11 cellular contexts compared by ENCODE assay signal in the genomic region with DNA sequence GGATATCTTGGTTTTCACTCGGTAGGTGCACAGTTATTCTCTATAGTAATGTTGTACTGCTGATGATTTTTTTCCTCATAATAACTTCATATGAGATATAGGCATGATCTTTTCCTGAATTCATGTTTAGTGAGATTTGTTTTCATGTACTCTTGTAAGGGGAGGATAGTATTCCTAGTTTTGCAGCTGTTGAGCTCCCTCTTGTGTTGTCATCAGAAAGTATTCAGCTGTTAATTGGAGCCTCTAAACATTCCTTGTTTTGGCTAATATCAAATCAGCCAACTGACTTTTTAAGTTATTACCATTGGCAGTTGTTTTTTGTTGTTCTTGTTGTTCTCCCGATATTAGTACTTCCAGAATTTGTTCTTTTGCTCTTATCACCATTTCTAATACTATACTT. TPM values are rescaled to one million over a fixed set of nuclear protein-coding genes. Genes with fewer than 3 reads are reported as not detected.
A peak's percentile ranks its signal among the peaks of the same experiment; 100 is the strongest.
DNase-seq lines count a peak whose midpoint lies in the region; ATAC-seq, FAIRE-seq and TF ChIP-seq lines count a peak whose summit lies in the region.
"Had no signal": no experiment of that assay in that cellular context is flagged by ENCODE, and none has a peak within 500 bp of the region (broad histone marks: within the 10 kb centered on the region; RNA-seq: fewer than 3 reads in every experiment).

No MANE protein-coding gene starts in this region.

- no peaks in the 10 kb centered on the region for H4K20me1 ChIP-seq in OCI-LY7 (ENCODE audit: insufficient read depth, low read length)
- no peaks in the 10 kb centered on the region for H4K20me1 ChIP-seq in hepatocyte (ENCODE audit: insufficient read depth, poor library complexity, severe bottlenecking)

- TF ChIP-seq RAD21 in A549 (conservative IDR thresholded peaks at IDR 0.05 in 1 of 2, IDR thresholded peaks at IDR 0.05 in 1 of 2): 0 out of 5 replicates have a peak, but pooled peaks of 1 of the 2 experiments have one; percentile 25

- H3K79me2 ChIP-seq in OCI-LY7 (ENCODE audit: insufficient read depth, low read depth, low read length) (no peaks in the 10 kb centered on the region), hepatocyte (no peaks in the 10 kb centered on the region)

- no peak overlapping the region for H3K4me2 ChIP-seq in A549
- H3K4me2 ChIP-seq in OCI-LY7 (ENCODE audit: low read length): no peak overlapping the region
- H3K4me2 ChIP-seq in hepatocyte: no peak overlapping the region

- H3K9me3 ChIP-seq in A549: no peaks in the 10 kb centered on the region
- H3K9me3 ChIP-seq in OCI-LY7 (ENCODE audit: low read length): no peaks in the 10 kb centered on the region
- no peaks in the 10 kb centered on the region for H3K9me3 ChIP-seq in hepatocyte (ENCODE audit: low read depth)
- no peaks in the 10 kb centered on the region for H3K9me3 ChIP-seq in aorta (ENCODE audit: control insufficient read depth, low read length)

- POLR2A ChIA-PET in A549 (lab: Yijun Ruan, JAX) (no interaction called here), OCI-LY7 (lab: Charles Lee) (no interaction called here)
- POLR2A ChIA-PET in activated CD8-positive, alpha-beta T cell treated with anti-CD3 and anti-CD28 coated beads for 36 hours (lab: Charles Lee): no interaction called here

- intact Hi-C loops in OCI-LY7 (cut with micrococcal nuclease; ENCODE audit: unreplicated experiment) (loop anchor here (10.0 kb wide), 1 partner anchor 292 kb away; no protein-coding TSS in a partner anchor), aorta (cut with DNase I) (no loop called here)
- intact Hi-C loops in activated CD8-positive, alpha-beta T cell treated with anti-CD3 and anti-CD28 coated beads for 36 hours (cut with micrococcal nuclease): no loop called here

- H3K4me3 ChIP-seq in A549: no peak overlapping the region
- no peak overlapping the region for H3K4me3 ChIP-seq in OCI-LY7 (ENCODE audit: low read depth, low read length, poor library complexity, severe bottlenecking)
- no peak overlapping the region for H3K4me3 ChIP-seq in hepatocyte
- H3K4me3 ChIP-seq in aorta (ENCODE audit: low read length in 2 of 2): no peak overlapping the region

- H3K27me3 ChIP-seq in hepatocyte (no peaks in the 10 kb centered on the region), aorta (ENCODE audit: control insufficient read depth in 1 of 2, insufficient read depth in 2 of 2, low read length in 1 of 2) (no peaks in the 10 kb centered on the region)
- H3K27me3 ChIP-seq: brain microvascular endothelial cell had no signal

- TF ChIP-seq POLR2A in A549 (IDR thresholded peaks at IDR 0.05; ENCODE audit: low read length): no peak

- no peaks in the 10 kb centered on the region for H3K4me1 Mint-ChIP-seq in T-helper 2 cell treated with Interferon-gamma antibody and Interleukin-4, amounts not matched to agents 5 μg/mL and 100 μg/mL, for 36 hours (ENCODE audit: low read depth)
- H3K4me1 Mint-ChIP-seq in activated CD8-positive, alpha-beta T cell treated with anti-CD3 and anti-CD28 coated beads for 36 hours (ENCODE audit: low read depth): no peaks in the 10 kb centered on the region

- no peak for ATAC-seq in A549
- ATAC-seq in aorta (ENCODE audit: low FRiP score): no peak
- no peak for ATAC-seq in GM18868 (IDR thresholded peaks at IDR 0.05; ENCODE audit: unreplicated experiment)
- ATAC-seq in activated CD8-positive, alpha-beta T cell treated with anti-CD3 and anti-CD28 coated beads for 36 hours: no peak

- 0 out of 3 replicates have a peak, but pooled peaks have one; percentile 6 for TF ChIP-seq CTCF in A549 (IDR thresholded peaks at IDR 0.05)
- TF ChIP-seq CTCF in GM20000 (IDR thresholded peaks at IDR 0.05; ENCODE audit: extremely low read depth, missing control alignments): no peak
- TF ChIP-seq CTCF in OCI-LY7 (conservative IDR thresholded peaks at IDR 0.05; ENCODE audit: low read length): peak; percentile 67
- peak; percentile 42 for TF ChIP-seq CTCF in hepatocyte (IDR thresholded peaks at IDR 0.05; ENCODE audit: poor library complexity)
- no peak for TF ChIP-seq CTCF in activated CD8-positive, alpha-beta T cell treated with anti-CD3 and anti-CD28 coated beads for 36 hours (IDR thresholded peaks at IDR 0.05)

- no peaks in the 10 kb centered on the region for H3K36me3 Mint-ChIP-seq in T-helper 2 cell treated with Interferon-gamma antibody and Interleukin-4, amounts not matched to agents 5 μg/mL and 100 μg/mL, for 36 hours (ENCODE audit: low read depth)
- no peaks in the 10 kb centered on the region for H3K36me3 Mint-ChIP-seq in activated CD8-positive, alpha-beta T cell treated with anti-CD3 and anti-CD28 coated beads for 36 hours (ENCODE audit: low read depth)

- 0 out of 2 replicates have a peak, but pooled peaks cover 3% of the 10 kb centered on the region for H3K9me2 ChIP-seq in OCI-LY7 (ENCODE audit: insufficient read depth, low read length)
- H3K9me2 ChIP-seq in hepatocyte (replicated peaks; ENCODE audit: insufficient read depth): no peaks in the 10 kb centered on the region

- H3K4me3 Mint-ChIP-seq in T-helper 2 cell treated with Interferon-gamma antibody and Interleukin-4, amounts not matched to agents 5 μg/mL and 100 μg/mL, for 36 hours: no peak overlapping the region
- H3K4me3 Mint-ChIP-seq in activated CD8-positive, alpha-beta T cell treated with anti-CD3 and anti-CD28 coated beads for 36 hours: no peak overlapping the region
- H3K4me3 Mint-ChIP-seq: CD4-positive, alpha-beta T cell had no signal

- BruUV-seq in OCI-LY7 (replicated peaks; lab: Mats Ljungman, UMichigan): no TSS peak

- H3K9me3 Mint-ChIP-seq in T-helper 2 cell treated with Interferon-gamma antibody and Interleukin-4, amounts not matched to agents 5 μg/mL and 100 μg/mL, for 36 hours: no peaks in the 10 kb centered on the region
- H3K9me3 Mint-ChIP-seq in activated CD8-positive, alpha-beta T cell treated with anti-CD3 and anti-CD28 coated beads for 36 hours: no peaks in the 10 kb centered on the region
- H3K9me3 Mint-ChIP-seq: CD4-positive, alpha-beta T cell had no signal

- CTCF ChIA-PET in A549 (lab: Yijun Ruan, JAX): interaction anchor here (1.0 kb wide), 1 partner anchor 8 kb away, joined by 3 read pairs; no protein-coding TSS in a partner anchor
- CTCF ChIA-PET in OCI-LY7 (lab: Charles Lee; ENCODE audit: unreplicated experiment): interaction anchor here (0.7 kb wide), 1 partner anchor 292 kb away, joined by 3 read pairs; no protein-coding TSS in a partner anchor
- CTCF ChIA-PET in activated CD8-positive, alpha-beta T cell treated with anti-CD3 and anti-CD28 coated beads for 36 hours (lab: Charles Lee): interaction anchor here (0.9 kb wide), 1 partner anchor 292 kb away, joined by 4 read pairs; no protein-coding TSS in a partner anchor

- WGBS in A549 (ENCODE audit: missing lambda C conversion rate): 1% methylated on average over 2 of the region's 2 CpGs
- 41% methylated on average over 2 of the region's 2 CpGs for WGBS in hepatocyte (ENCODE audit: low lambda C conversion rate, missing lambda C conversion rate)
- WGBS in aorta, 2 donors: 14 to 23% methylated on average over 2 of the region's 2 CpGs

- H3K4me1 ChIP-seq in A549 (no peaks in the 10 kb centered on the region), OCI-LY7 (ENCODE audit: insufficient read depth, low read length, poor library complexity, severe bottlenecking) (no peaks in the 10 kb centered on the region), hepatocyte (ENCODE audit: insufficient read depth) (no peaks in the 10 kb centered on the region), aorta (ENCODE audit: control insufficient read depth in 1 of 2, insufficient read depth in 2 of 2, low read length in 2 of 2) (no peaks in the 10 kb centered on the region)

- peaks cover 7% of the 10 kb centered on the region for H3K27me3 Mint-ChIP-seq in T-helper 2 cell treated with Interferon-gamma antibody and Interleukin-4, amounts not matched to agents 5 μg/mL and 100 μg/mL, for 36 hours (ENCODE audit: low read depth)
- peaks cover 6% of the 10 kb centered on the region for H3K27me3 Mint-ChIP-seq in activated CD8-positive, alpha-beta T cell treated with anti-CD3 and anti-CD28 coated beads for 36 hours

- no peak overlapping the region for H3K27ac Mint-ChIP-seq in T-helper 2 cell treated with Interferon-gamma antibody and Interleukin-4, amounts not matched to agents 5 μg/mL and 100 μg/mL, for 36 hours
- no peak overlapping the region for H3K27ac Mint-ChIP-seq in activated CD8-positive, alpha-beta T cell treated with anti-CD3 and anti-CD28 coated beads for 36 hours
- H3K27ac Mint-ChIP-seq: CD4-positive, alpha-beta T cell had no signal

- H2AFZ ChIP-seq in OCI-LY7 (ENCODE audit: low read length): no peak overlapping the region
- H2AFZ ChIP-seq in hepatocyte: no peak overlapping the region

- no peak for FAIRE-seq in A549 (lab: Jason Lieb, UNC)

- peak in 1 of 2 experiments; percentile 7 for DNase-seq in A549 (ENCODE audit: low read depth in 1 of 2, low spot score in 1 of 2)
- DNase-seq in GM20000 (ENCODE audit: low spot score): peak; percentile 10
- peak; percentile 24 for DNase-seq in OCI-LY7 (ENCODE audit: low spot score)
- peak; percentile 19 for DNase-seq in hepatocyte (ENCODE audit: low spot score)
- no peak for DNase-seq in T-helper 2 cell treated with Interferon-gamma antibody and Interleukin-4, amounts not matched to agents 5 μg/mL and 100 μg/mL, for 36 hours (ENCODE audit: low spot score)
- no peak for DNase-seq in aorta
- DNase-seq in activated CD8-positive, alpha-beta T cell treated with anti-CD3 and anti-CD28 coated beads for 36 hours: no peak
- DNase-seq: brain microvascular endothelial cell; CD4-positive, alpha-beta T cell; NCI-H1436 treated with DMSO at 0.1 percent for 48 hours had no signal

- TF ChIP-seq EP300 in A549 (IDR thresholded peaks at IDR 0.05): no peak

- no peak overlapping the region for H3K27ac ChIP-seq in A549
- H3K27ac ChIP-seq in OCI-LY7 (ENCODE audit: low read depth, low read length, poor library complexity, severe bottlenecking): no peak overlapping the region
- no peak overlapping the region for H3K27ac ChIP-seq in hepatocyte
- no peak overlapping the region for H3K27ac ChIP-seq in aorta (ENCODE audit: low read depth in 1 of 2, low read length in 2 of 2)
- H3K27ac ChIP-seq: brain microvascular endothelial cell had no signal

- H3K36me3 ChIP-seq in OCI-LY7 (ENCODE audit: insufficient read depth, low read length) (no peaks in the 10 kb centered on the region), hepatocyte (replicated peaks; ENCODE audit: insufficient read depth, low read depth) (no peaks in the 10 kb centered on the region), aorta (ENCODE audit: control insufficient read depth in 1 of 2, insufficient read depth in 2 of 2, low read length in 1 of 2) (no peaks in the 10 kb centered on the region)
- H3K36me3 ChIP-seq: brain microvascular endothelial cell had no signal

RNA-seq across cellular contexts. Expression of gene OR10R2, which starts 24.4 kb away (rescaled TPM):
- polyA plus RNA-seq in A549 (2011; rRNA removed): not detected in 2 replicates
- not detected in 2 replicates for polyA plus RNA-seq in A549 (2012; cell fraction: cytosol; rRNA removed)
- polyA plus RNA-seq in A549 (2012; cell fraction: nucleus; rRNA removed): not detected in 2 replicates
- polyA plus RNA-seq in A549 (2017; fragmentation: RNase III; extraction: RNeasy Plus Mini Kit Qiagen cat#74134 plus additional on column Dnase treatment): not detected in 3 replicates
- polyA minus RNA-seq in A549 (2011; rRNA and poly(A)+ RNA removed): not detected in 2 replicates
- not detected in 2 replicates for total RNA-seq in OCI-LY7 (2014; rRNA removed; shearing (Covaris generic))
- not detected in 2 replicates for total RNA-seq in OCI-LY7 (2022)
- total RNA-seq in hepatocyte: not detected in 2 replicates
- polyA plus RNA-seq in hepatocyte: not detected in 2 replicates
- not detected for total RNA-seq in aorta
- not detected for polyA plus RNA-seq in aorta
- total RNA-seq in activated CD8-positive, alpha-beta T cell treated with anti-CD3 and anti-CD28 coated beads for 36 hours: not detected
- total RNA-seq: CD4-positive, alpha-beta T cell had no signal

RNA-seq across cellular contexts. Expression of gene OR10K1, which starts 34.7 kb away (rescaled TPM):
- polyA plus RNA-seq in A549 (2011; rRNA removed) (not detected in 2 replicates), A549 (2017; fragmentation: RNase III; extraction: RNeasy Plus Mini Kit Qiagen cat#74134 plus additional on column Dnase treatment) (not detected in 3 replicates), hepatocyte (not detected in 2 replicates), aorta (not detected)
- polyA plus RNA-seq in A549 (2012; cell fraction: cytosol; rRNA removed): not detected in 2 replicates
- not detected in 2 replicates for polyA plus RNA-seq in A549 (2012; cell fraction: nucleus; rRNA removed)
- not detected in 2 replicates for polyA minus RNA-seq in A549 (2011; rRNA and poly(A)+ RNA removed)
- not detected in 2 replicates for total RNA-seq in OCI-LY7 (2014; rRNA removed; shearing (Covaris generic))
- total RNA-seq in OCI-LY7 (2022) (not detected in 2 replicates), hepatocyte (not detected in 2 replicates), aorta (under 1 TPM in 1 of 2 donors, not detected in 1; 0.09 TPM)
- total RNA-seq in activated CD8-positive, alpha-beta T cell treated with anti-CD3 and anti-CD28 coated beads for 36 hours: not detected
- total RNA-seq: CD4-positive, alpha-beta T cell had no signal

RNA-seq across cellular contexts. Expression of gene OR6Y1, which starts 57.8 kb away (rescaled TPM):
- not detected in 2 replicates for polyA plus RNA-seq in A549 (2011; rRNA removed)
- polyA plus RNA-seq in A549 (2012; cell fraction: cytosol; rRNA removed): not detected in 2 replicates
- not detected in 2 replicates for polyA plus RNA-seq in A549 (2012; cell fraction: nucleus; rRNA removed)
- polyA plus RNA-seq in A549 (2017; fragmentation: RNase III; extraction: RNeasy Plus Mini Kit Qiagen cat#74134 plus additional on column Dnase treatment): not detected in 3 replicates
- polyA minus RNA-seq in A549 (2011; rRNA and poly(A)+ RNA removed): not detected in 2 replicates
- total RNA-seq in OCI-LY7 (2014; rRNA removed; shearing (Covaris generic)): not detected in 2 replicates
- total RNA-seq in OCI-LY7 (2022): not detected in 2 replicates
- total RNA-seq in hepatocyte: not detected in 2 replicates
- polyA plus RNA-seq in hepatocyte: not detected in 2 replicates
- total RNA-seq in aorta: not detected
- under 1 TPM in 1 of 2 donors, not detected in 1; 0.50 TPM for polyA plus RNA-seq in aorta
- total RNA-seq in activated CD8-positive, alpha-beta T cell treated with anti-CD3 and anti-CD28 coated beads for 36 hours: not detected
- total RNA-seq: CD4-positive, alpha-beta T cell had no signal

Comparison
In these comparisons a context has a peak if more than half of its experiments do, and no peak if none do; other contexts are left out.
1. DNase-seq: peak in GM20000 (single experiment), OCI-LY7 (single experiment) and hepatocyte (single experiment); none in T-helper 2 cell treated with Interferon-gamma antibody and Interleukin-4, amounts not matched to agents 5 μg/mL and 100 μg/mL, for 36 hours (single experiment), aorta (0 of 2) and activated CD8-positive, alpha-beta T cell treated with anti-CD3 and anti-CD28 coated beads for 36 hours (single experiment).
2. CTCF ChIP-seq: peak in A549 (single experiment), OCI-LY7 (single experiment) and hepatocyte (single experiment); none in GM20000 (single experiment) and activated CD8-positive, alpha-beta T cell treated with anti-CD3 and anti-CD28 coated beads for 36 hours (single experiment).